ENCODE assay signal across 1 cellular context in genomic region chr6:28400122-28400451, GRCh38.
TF ChIP-seq lines count a peak whose summit lies in the region.

No MANE protein-coding gene starts in this region.

TF ChIP-seq in H1, 55 proteins besides CTCF, POLR2A, EP300 and RAD21:
- TF ChIP-seq CTBP2 (IDR thresholded peaks at IDR 0.05; ENCODE audit: borderline replicate concordance, insufficient read depth, insufficient read length, low read length) (no peak), CHD1 (IDR thresholded peaks at IDR 0.05; ENCODE audit: low read depth, low read length) (no peak), TBP (IDR thresholded peaks at IDR 0.05; ENCODE audit: low read depth, low read length) (no peak), SP2 (IDR thresholded peaks at IDR 0.05; ENCODE audit: low read length) (no peak), MAX (IDR thresholded peaks at IDR 0.05) (no peak), CEBPB (IDR thresholded peaks at IDR 0.05; ENCODE audit: low read depth, low read length) (no peak), HDAC6 (IDR thresholded peaks at IDR 0.05; ENCODE audit: low read depth, low read length) (no peak), ASH2L (IDR thresholded peaks at IDR 0.05; ENCODE audit: low read length) (peak; percentile 18)
- TF ChIP-seq, protein P1, sequence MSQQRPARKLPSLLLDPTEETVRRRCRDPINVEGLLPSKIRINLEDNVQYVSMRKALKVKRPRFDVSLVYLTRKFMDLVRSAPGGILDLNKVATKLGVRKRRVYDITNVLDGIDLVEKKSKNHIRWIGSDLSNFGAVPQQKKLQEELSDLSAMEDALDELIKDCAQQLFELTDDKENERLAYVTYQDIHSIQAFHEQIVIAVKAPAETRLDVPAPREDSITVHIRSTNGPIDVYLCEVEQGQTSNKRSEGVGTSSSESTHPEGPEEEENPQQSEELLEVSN (IDR thresholded peaks at IDR 0.05): no peak
